In genomic region chr20:29086938-29087337, GRCh38 we compare ENCODE assay signal across 26 cellular contexts.
"Had no signal": no experiment of that assay in that cellular context is flagged by ENCODE, and none has a peak within 500 bp of the region (broad histone marks: within the 10 kb centered on the region; RNA-seq: fewer than 3 reads in every experiment).

No MANE protein-coding gene starts in this region.

- H3K27me3 ChIP-seq: neural progenitor cell, ovary, right lobe of liver, sigmoid colon, suprapubic skin, testis, tibial artery, transverse colon, upper lobe of right lung, uterus had no signal

- FAIRE-seq: small intestine had no signal

- H3K9me3 ChIP-seq: ovary, psoas muscle, right lobe of liver, suprapubic skin, testis, tibial artery, upper lobe of right lung, uterus had no signal

- H3K4me1 ChIP-seq: neural progenitor cell, parathyroid adenoma, psoas muscle, right lobe of liver, sigmoid colon, suprapubic skin, testis, tibial artery, transverse colon, upper lobe of right lung, uterus had no signal

- H3K4me3 ChIP-seq: neural progenitor cell, ovary, psoas muscle, right lobe of liver, sigmoid colon, suprapubic skin, testis, tibial artery, transverse colon, upper lobe of right lung, uterus had no signal

- H3K79me2 ChIP-seq: parathyroid adenoma had no signal

- DNase-seq: natural killer cell; occipital lobe; ovary; psoas muscle; right lobe of liver; sigmoid colon; small intestine; stimulated activated CD4-positive, alpha-beta T cell treated with anti-CD3 and anti-CD28 coated beads, Interleukin-12 subunit alpha, Interleukin-12 subunit beta, amount 100 ng/mL, for 4 hours; stimulated activated CD4-positive, alpha-beta T cell treated with anti-CD3 and anti-CD28 coated beads, Interleukin-1b, Interleukin-23, amount 100 ng/mL, for 48 hours; stimulated activated CD4-positive, alpha-beta T cell treated with anti-CD3 and anti-CD28 coated beads, Interleukin-4, amount 100 ng/mL, for 1 hour; stimulated activated CD4-positive, alpha-beta T cell treated with anti-CD3 and anti-CD28 coated beads, Interleukin-4, amount 100 ng/mL, for 4 hours; stimulated activated CD8-positive, alpha-beta memory T cell treated with anti-CD3 and anti-CD28 coated beads, Interleukin-4, amount 100 ng/mL, for 48 hours; stimulated activated naive CD4-positive, alpha-beta T cell; stimulated activated naive CD8-positive, alpha-beta T cell treated with anti-CD3 and anti-CD28 coated beads, Interleukin-15, amount 100 ng/mL, for 72 hours; stimulated activated naive CD8-positive, alpha-beta T cell treated with anti-CD3 and anti-CD28 coated beads, Interleukin-15, Interleukin-2, amounts not matched to agents 100 U/mL and 50 U/mL, for 24 hours; substantia nigra; testis; tibial artery; transverse colon; upper lobe of right lung; uterus had no signal

- H2AFZ ChIP-seq: neural progenitor cell, parathyroid adenoma had no signal

- H3K4me2 ChIP-seq: neural progenitor cell had no signal

- H3K9ac ChIP-seq: neural progenitor cell, parathyroid adenoma had no signal

- H3K36me3 ChIP-seq: neural progenitor cell, ovary, right lobe of liver, sigmoid colon, suprapubic skin, tibial artery, transverse colon, upper lobe of right lung, uterus had no signal

- ATAC-seq: natural killer cell; psoas muscle; right cardiac atrium; right lobe of liver; stimulated activated memory B cell treated with anti-CD40 and anti-IgM and Interleukin-4, amounts not matched to agents 10 μg/mL and 1 μg/mL and 100 μg/mL, for 72 hours; stimulated activated naive CD8-positive, alpha-beta T cell treated with anti-CD3 and anti-CD28 coated beads, Interleukin-15, amount 100 ng/mL, for 72 hours; stimulated activated naive CD8-positive, alpha-beta T cell treated with anti-CD3 and anti-CD28 coated beads, Interleukin-15, Interleukin-2, amounts not matched to agents 100 U/mL and 50 U/mL, for 24 hours; upper lobe of right lung had no signal

- H3K27ac ChIP-seq: neural progenitor cell, ovary, parathyroid adenoma, psoas muscle, right lobe of liver, sigmoid colon, suprapubic skin, testis, tibial artery, transverse colon, upper lobe of right lung, uterus had no signal
